Comparison of ENCODE assay signal across 8 cellular contexts in genomic region chr17:67602974-67603373, GRCh38.
DNase-seq lines count a peak whose midpoint lies in the region; ATAC-seq and TF ChIP-seq lines count a peak whose summit lies in the region.

No MANE protein-coding gene starts in this region.

- no peaks in the 10 kb centered on the region for H3K9me3 Mint-ChIP-seq in Calu3 (ENCODE audit: low read depth, unreplicated experiment)

- no TSS peak for BruUV-seq in Calu3 (replicated peaks; lab: Mats Ljungman, UMichigan)

- DNase-seq in Calu3 (peak; percentile 57), GM23248 (peak; percentile 63), NCI-H345 treated with DMSO at 0.1 percent for 48 hours (lab: John Stamatoyannopoulos, UW; ENCODE audit: unreplicated experiment) (peak; percentile 23), activated T-cell treated with anti-CD3 and anti-CD28 coated beads for 24 hours (ENCODE audit: low read depth) (peak; percentile 26), fibroblast of peridontal ligament (ENCODE audit: extremely low read depth) (peak; percentile 61), inferior parietal cortex (ENCODE audit: extremely low spot score) (no peak)
- DNase-seq in stimulated activated CD4-positive, alpha-beta T cell treated with anti-CD3 and anti-CD28 coated beads, Interleukin-12 subunit alpha, Interleukin-12 subunit beta, amount 100 ng/mL, for 4 hours, result peak; percentile 25

- no peaks in the 10 kb centered on the region for H3K9me3 ChIP-seq in GM23248 (ENCODE audit: low read depth)

- ATAC-seq in GM18868 (IDR thresholded peaks at IDR 0.05; ENCODE audit: unreplicated experiment), result no peak

- no peak overlapping the region for H3K4me3 Mint-ChIP-seq in Calu3 (ENCODE audit: low read depth, unreplicated experiment)

- in situ Hi-C loops in GM23248 (cut with MboI), result no loop called here

- no peaks in the 10 kb centered on the region for H3K36me3 Mint-ChIP-seq in Calu3 (ENCODE audit: insufficient read depth, unreplicated experiment)

- H3K4me2 ChIP-seq in GM23248 (ENCODE audit: unreplicated experiment), result no peak overlapping the region

- CTCF ChIA-PET in Calu3 (lab: Charles Lee), result interaction anchor here (0.6 to 1.3 kb wide), 3 partner anchors 97 to 1250 kb away, joined by 3 to 4 read pairs (median 4); no protein-coding TSS in a partner anchor

- no peak overlapping the region for H3K27ac ChIP-seq in GM23248

- H3K27me3 ChIP-seq in GM23248 (replicated peaks; ENCODE audit: insufficient read depth), result no peaks in the 10 kb centered on the region

- peak; percentile 32 for TF ChIP-seq CTCF in Calu3 (IDR thresholded peaks at IDR 0.05; ENCODE audit: unreplicated experiment)

- H3K4me1 Mint-ChIP-seq in Calu3 (ENCODE audit: low read depth, unreplicated experiment), result peaks cover 28% of the 10 kb centered on the region

- no peaks in the 10 kb centered on the region for H3K9me2 ChIP-seq in GM23248 (ENCODE audit: insufficient read depth)

- no peak overlapping the region for H3K4me3 ChIP-seq in GM23248

- no peak overlapping the region for H3K27ac Mint-ChIP-seq in Calu3 (ENCODE audit: unreplicated experiment)

- no peaks in the 10 kb centered on the region for H3K36me3 ChIP-seq in GM23248 (ENCODE audit: low read depth)

- WGBS in GM23248 (ENCODE audit: low coverage in 1 of 2, low lambda C conversion rate in 2 of 2, missing lambda C conversion rate in 2 of 2), 2 experiments, result 85% methylated on average over 3 of the region's 3 CpGs

- no peaks in the 10 kb centered on the region for H3K27me3 Mint-ChIP-seq in Calu3 (ENCODE audit: unreplicated experiment)

- no peak overlapping the region for H3K9ac ChIP-seq in GM23248

- H4K20me1 ChIP-seq in GM23248 (ENCODE audit: insufficient read depth), result no peaks in the 10 kb centered on the region

- 0 out of 2 replicates have a peak, but pooled peaks cover 2% of the 10 kb centered on the region for H3F3A ChIP-seq in GM23248 (ENCODE audit: insufficient read depth)

- no peaks in the 10 kb centered on the region for H3K79me2 ChIP-seq in GM23248 (ENCODE audit: insufficient read depth)

- H2AFZ ChIP-seq in GM23248, result no peak overlapping the region

- H3K4me1 ChIP-seq in GM23248 (ENCODE audit: insufficient read depth), result no peaks in the 10 kb centered on the region

- intact Hi-C loops in Calu3 (cut with micrococcal nuclease; ENCODE audit: unreplicated experiment), result loop anchor here (5.0 to 10.0 kb wide), 3 partner anchors 78 to 226 kb away; partner anchors contain the start of gene PITPNC1
